In genomic region chr13:112066624-112067004, GRCh38 we compare ENCODE assay signal across 10 cellular contexts. TPM values are rescaled to one million over a fixed set of nuclear protein-coding genes. Genes with fewer than 3 reads are reported as not detected.
A peak's percentile ranks its signal among the peaks of the same experiment; 100 is the strongest.
DNase-seq lines count a peak whose midpoint lies in the region; ATAC-seq, FAIRE-seq and TF ChIP-seq lines count a peak whose summit lies in the region.
"Had no signal": no experiment of that assay in that cellular context is flagged by ENCODE, and none has a peak within 500 bp of the region (broad histone marks: within the 10 kb centered on the region; RNA-seq: fewer than 3 reads in every experiment).

No MANE protein-coding gene starts in this region.

- H3K4me1 ChIP-seq in astrocyte (ENCODE audit: insufficient read depth, low read length), result no peaks in the 10 kb centered on the region
- H3K4me1 ChIP-seq: pancreas had no signal

- peaks cover 75% of the 10 kb centered on the region for H3K27me3 Mint-ChIP-seq in CD4-positive, alpha-beta T cell
- H3K27me3 Mint-ChIP-seq in astrocyte (ENCODE audit: low read depth, unreplicated experiment), result peaks cover 70% of the 10 kb centered on the region

- peak; percentile 4 to 76 (median 52) for DNase-seq in CD4-positive, alpha-beta T cell
- DNase-seq in NCI-H2227 treated with DMSO at 0.1 percent for 48 hours (lab: John Stamatoyannopoulos, UW) (peak; percentile 89), astrocyte (ENCODE audit: low read depth) (peak; percentile 14), left colon (peak; percentile 57 to 58), HuH-7.5 (ENCODE audit: low spot score) (no peak), MV-4-11 (lab: John Stamatoyannopoulos, UW) (no peak), posterior vena cava (ENCODE audit: low spot score) (no peak)
- DNase-seq in stimulated activated CD8-positive, alpha-beta memory T cell treated with anti-CD3 and anti-CD28 coated beads, Interleukin-12 subunit alpha, Interleukin-12 subunit beta, amount 100 ng/mL, for 1 hour (ENCODE audit: low read depth), result peak; percentile 4

- TF ChIP-seq CTCF in CD4-positive, alpha-beta T cell (IDR thresholded peaks at IDR 0.05), result no peak
- TF ChIP-seq CTCF in astrocyte (IDR thresholded peaks at IDR 0.05; ENCODE audit: insufficient read depth, low read depth, low read length), result no peak

- no peaks in the 10 kb centered on the region for H3K9me3 Mint-ChIP-seq in CD4-positive, alpha-beta T cell
- H3K9me3 Mint-ChIP-seq in astrocyte (ENCODE audit: unreplicated experiment), result peaks cover 20% of the 10 kb centered on the region

- peak overlapping the region; percentile 78 for H3K4me2 ChIP-seq in astrocyte (ENCODE audit: low read length)

- H3K4me3 Mint-ChIP-seq in CD4-positive, alpha-beta T cell, result no peak overlapping the region
- H3K4me3 Mint-ChIP-seq in astrocyte (ENCODE audit: unreplicated experiment), result no peak overlapping the region

- no peak overlapping the region for H3K9ac ChIP-seq in astrocyte (ENCODE audit: low read length)

- peak overlapping the region; percentile 33 for H3K4me3 ChIP-seq in astrocyte (ENCODE audit: insufficient read depth, low read depth, low read length)
- H3K4me3 ChIP-seq: SK-N-MC had no signal

- peaks cover 11% of the 10 kb centered on the region for H3K9me3 ChIP-seq in CD4-positive, alpha-beta T cell (ENCODE audit: control insufficient read depth, low read length)
- no peaks in the 10 kb centered on the region for H3K9me3 ChIP-seq in astrocyte (ENCODE audit: insufficient read depth, low read depth, low read length)
- H3K9me3 ChIP-seq: pancreas had no signal

- intact Hi-C loops in CD4-positive, alpha-beta T cell (cut with DNase I, micrococcal nuclease), result no loop called here
- intact Hi-C loops in left colon (cut with DNase I, micrococcal nuclease), result no loop called here
- intact Hi-C loops in posterior vena cava (cut with DNase I), result no loop called here

- CTCF ChIA-PET in CD4-positive, alpha-beta T cell (lab: Charles Lee), result no interaction called here

- no peak overlapping the region for H3K27ac Mint-ChIP-seq in CD4-positive, alpha-beta T cell
- H3K27ac Mint-ChIP-seq in astrocyte (ENCODE audit: unreplicated experiment), result no peak overlapping the region

- no peak for FAIRE-seq in astrocyte (lab: Jason Lieb, UNC)
- FAIRE-seq: pancreas had no signal

- ATAC-seq in CD4-positive, alpha-beta T cell (ENCODE audit: poor library complexity), result peak; percentile 91
- peak; percentile 83 for ATAC-seq in left colon

- H3K79me2 ChIP-seq in astrocyte (ENCODE audit: insufficient read depth, low read length), result no peaks in the 10 kb centered on the region

- peaks cover 74% of the 10 kb centered on the region for H3K27me3 ChIP-seq in CD4-positive, alpha-beta T cell (ENCODE audit: control insufficient read depth, insufficient read depth, low read length)
- peaks cover 69% of the 10 kb centered on the region for H3K27me3 ChIP-seq in astrocyte (ENCODE audit: insufficient read depth, low read length)

- no peaks in the 10 kb centered on the region for H4K20me1 ChIP-seq in astrocyte (ENCODE audit: insufficient read depth, low read length)

- no peak overlapping the region for H2AFZ ChIP-seq in astrocyte (ENCODE audit: low read depth, low read length)

- peaks cover 14% of the 10 kb centered on the region for H3K36me3 Mint-ChIP-seq in CD4-positive, alpha-beta T cell (ENCODE audit: low read depth)
- H3K36me3 Mint-ChIP-seq in astrocyte (ENCODE audit: low read depth, unreplicated experiment), result peaks cover 1% of the 10 kb centered on the region

- POLR2A ChIA-PET in CD4-positive, alpha-beta T cell (lab: Charles Lee), result no interaction called here

- H3K27ac ChIP-seq in CD4-positive, alpha-beta T cell (ENCODE audit: low read depth, low read length), result no peak overlapping the region
- H3K27ac ChIP-seq in astrocyte (ENCODE audit: low read depth, low read length), result no peak overlapping the region
- H3K27ac ChIP-seq: pancreas, SK-N-MC had no signal

- peaks cover 11% of the 10 kb centered on the region for H3K4me1 Mint-ChIP-seq in CD4-positive, alpha-beta T cell (ENCODE audit: low read depth)
- H3K4me1 Mint-ChIP-seq in astrocyte (ENCODE audit: low read depth, unreplicated experiment), result no peaks in the 10 kb centered on the region

- no peaks in the 10 kb centered on the region for H3K36me3 ChIP-seq in astrocyte (ENCODE audit: insufficient read depth, low read length)
- H3K36me3 ChIP-seq: pancreas had no signal

RNA-seq across cellular contexts. Expression of gene SOX1, which starts 0.3 kb away (rescaled TPM):
- total RNA-seq in CD4-positive, alpha-beta T cell, result not detected
- total RNA-seq in astrocyte (not detected in 2 replicates), left colon (under 1 TPM in 1 of 2 donors, not detected in 1; 0.08 TPM), posterior vena cava (not detected)
- total RNA-seq: pancreas had no signal

Comparison
In these comparisons a context has a peak if more than half of its experiments do, and no peak if none do; other contexts are left out.
1. DNase-seq: peak in CD4-positive, alpha-beta T cell (10 of 10), NCI-H2227 treated with DMSO at 0.1 percent for 48 hours (single experiment), astrocyte (single experiment), left colon (2 of 2) and stimulated activated CD8-positive, alpha-beta memory T cell treated with anti-CD3 and anti-CD28 coated beads, Interleukin-12 subunit alpha, Interleukin-12 subunit beta, amount 100 ng/mL, for 1 hour (single experiment); none in HuH-7.5 (single experiment), MV-4-11 (single experiment) and posterior vena cava (single experiment).